20 cellular contexts compared by ENCODE assay signal in genomic region chr22:25331050-25331449, GRCh38.
A peak's percentile ranks its signal among the peaks of the same experiment; 100 is the strongest.
DNase-seq lines count a peak whose midpoint lies in the region; ATAC-seq, FAIRE-seq and TF ChIP-seq lines count a peak whose summit lies in the region.
"Had no signal": no experiment of that assay in that cellular context is flagged by ENCODE, and none has a peak within 500 bp of the region (broad histone marks: within the 10 kb centered on the region; RNA-seq: fewer than 3 reads in every experiment).

No MANE protein-coding gene starts in this region.

- no peaks in the 10 kb centered on the region for H3K36me3 ChIP-seq in HEK293 (ENCODE audit: control insufficient read depth in 2 of 2, insufficient read depth in 1 of 2, low read length in 2 of 2)
- H3K36me3 ChIP-seq: BLaER1 treated with 17β-estradiol and CSF1 and Interleukin-3, amounts not matched to agents 10 nM and 100 nM had no signal

- no peak for ATAC-seq in HG02885 (IDR thresholded peaks at IDR 0.05; ENCODE audit: poor library complexity, unreplicated experiment)
- ATAC-seq: CD8-positive, alpha-beta T cell had no signal

- POLR2A ChIA-PET in HEK293 (lab: Yijun Ruan, JAX), result no interaction called here

- CTCF ChIA-PET in HEK293 (lab: Yijun Ruan, JAX), result interaction anchor here (1.1 to 2.0 kb wide), 2 partner anchors 42 to 129 kb away, joined by 4 to 6 read pairs; no protein-coding TSS in a partner anchor

- DNase-seq in Ammon's horn (ENCODE audit: low spot score) (peak; percentile 69), urothelium cell line (ENCODE audit: low spot score) (no peak)
- DNase-seq in stimulated activated CD4-positive, alpha-beta T cell treated with anti-CD3 and anti-CD28 coated beads, Interleukin-1b, Interleukin-23, amount 100 ng/mL, for 48 hours, result no peak
- DNase-seq: 8988T; ACHN; Caco-2; Calu3; CD4-positive, alpha-beta T cell; CD8-positive, alpha-beta T cell; DMS79 treated with DMSO at 0.1 percent for 48 hours; GF-D8 had no signal

- TF ChIP-seq CTCF in HEK293 (tag by site-specific recombination; IDR thresholded peaks at IDR 0.05), result no peak

- FAIRE-seq in urothelium cell line (lab: Jason Lieb, UNC), result peak; percentile 74
- FAIRE-seq: A204.1, D721Med, G401.6, GM12891, GM19239 had no signal

- H3K4me3 ChIP-seq in HEK293 (ENCODE audit: low read depth, low read length), result no peak overlapping the region
- H3K4me3 ChIP-seq: BLaER1 treated with 17β-estradiol and CSF1 and Interleukin-3, amounts not matched to agents 10 nM and 100 nM had no signal

- H3K9me3 ChIP-seq in HEK293 (ENCODE audit: control insufficient read depth, insufficient read depth, low read depth, low read length), result no peaks in the 10 kb centered on the region
- H3K9me3 ChIP-seq: BLaER1 treated with 17β-estradiol and CSF1 and Interleukin-3, amounts not matched to agents 10 nM and 100 nM; Caco-2 had no signal

- H3K4me1 ChIP-seq in HEK293 (ENCODE audit: control insufficient read depth, insufficient read depth, low read length), result no peaks in the 10 kb centered on the region
- H3K4me1 ChIP-seq: Caco-2 had no signal

- H3K27ac ChIP-seq in HEK293 (ENCODE audit: extremely low read depth, low read depth, low read length), result no peak overlapping the region
- H3K27ac ChIP-seq: BLaER1 treated with 17β-estradiol and CSF1 and Interleukin-3, amounts not matched to agents 10 nM and 100 nM; C4-2B had no signal

TF ChIP-seq in HEK293, 187 proteins besides CTCF, POLR2A, EP300 and RAD21:
- TF ChIP-seq ZNF18 (tag by site-specific recombination; IDR thresholded peaks at IDR 0.05) (no peak), PRDM4 (tag by site-specific recombination; IDR thresholded peaks at IDR 0.05) (peak; percentile 64), KLF17 (tag by site-specific recombination; IDR thresholded peaks at IDR 0.05) (no peak)
